Comparison of ENCODE assay signal across 9 cellular contexts in genomic region chr5:116068028-116068632, GRCh38. TPM values are rescaled to one million over a fixed set of nuclear protein-coding genes. Genes with fewer than 3 reads are reported as not detected.
A peak's percentile ranks its signal among the peaks of the same experiment; 100 is the strongest.
DNase-seq lines count a peak whose midpoint lies in the region; ATAC-seq, FAIRE-seq and TF ChIP-seq lines count a peak whose summit lies in the region.
"Had no signal": no experiment of that assay in that cellular context is flagged by ENCODE, and none has a peak within 500 bp of the region (broad histone marks: within the 10 kb centered on the region; RNA-seq: fewer than 3 reads in every experiment).

No MANE protein-coding gene starts in this region.

- H3K4me3 ChIP-seq in K562 (no peak overlapping the region), tibial artery (no peak overlapping the region)

- no peak for TF ChIP-seq EP300 in K562 (IDR thresholded peaks at IDR 0.05; ENCODE audit: low read length)

- TF ChIP-seq CTCF in K562 (IDR thresholded peaks at IDR 0.05 in 2 of 3, conservative IDR thresholded peaks at IDR 0.05 in 1 of 3; ENCODE audit: insufficient read depth in 2 of 3, low read depth in 1 of 3, low read length in 3 of 3), result peak; percentile 45 to 83 (median 47); a peak in 4 of 6 replicates
- peak; percentile 77 to 81 for TF ChIP-seq CTCF in tibial artery (IDR thresholded peaks at IDR 0.05)

- 0% methylated on average over 4 of the region's 4 CpGs for WGBS in K562 (ENCODE audit: insufficient coverage, low coverage, missing lambda C conversion rate)

- H3K9me1 ChIP-seq in K562 (ENCODE audit: control insufficient read depth, insufficient read depth, low read length), result no peaks in the 10 kb centered on the region

- H3K79me2 ChIP-seq in K562 (ENCODE audit: control insufficient read depth, insufficient read depth, low read length), result no peaks in the 10 kb centered on the region

- CTCF ChIA-PET in K562 (lab: Yijun Ruan, JAX; ENCODE audit: low intra/inter-chr PET ratio), result interaction anchor here (0.5 to 1.3 kb wide), 5 partner anchors 71 to 971 kb away, joined by 3 to 10 read pairs (median 3); no protein-coding TSS in a partner anchor

- H3K27me3 ChIP-seq in K562 (ENCODE audit: control insufficient read depth in 2 of 2, insufficient read depth in 2 of 2, low read length in 2 of 2) (peaks cover 0 to 6% of the 10 kb centered on the region in 2 experiments; a peak in 2 of 5 replicates), tibial artery (peaks cover 0 to 11% of the 10 kb centered on the region in 2 donors)

- H3K9ac ChIP-seq in K562 (ENCODE audit: insufficient read depth in 1 of 2, low read depth in 2 of 2, low read length in 2 of 2), result no peak overlapping the region

- H3K4me1 ChIP-seq in K562 (replicated peaks in 1 of 2; ENCODE audit: control insufficient read depth in 2 of 2, insufficient read depth in 2 of 2, low read length in 2 of 2), result no peaks in the 10 kb centered on the region
- no peaks in the 10 kb centered on the region for H3K4me1 ChIP-seq in tibial artery

- in situ Hi-C loops in K562 (cut with MboI), result no loop called here

- no peak overlapping the region for H3K4me3 Mint-ChIP-seq in activated T-cell treated with anti-CD3 and anti-CD28 coated beads, Interleukin-2, amount 50 U/mL, for 72 hours
- H3K4me3 Mint-ChIP-seq in activated T-cell treated with anti-CD3 and anti-CD28 coated beads, Interleukin-2, amount 50 U/mL, for 24 hours, result no peak overlapping the region

- POLR2A ChIA-PET in K562 (lab: Yijun Ruan, JAX), result interaction anchor here (0.6 to 0.9 kb wide), 4 partner anchors 9 to 714 kb away, joined by 3 to 4 read pairs (median 3); no protein-coding TSS in a partner anchor

- H3K36me3 ChIP-seq in K562 (ENCODE audit: control insufficient read depth, insufficient read depth, low read length) (no peaks in the 10 kb centered on the region), tibial artery (no peaks in the 10 kb centered on the region)

- no peaks in the 10 kb centered on the region for H3K36me3 Mint-ChIP-seq in activated T-cell treated with anti-CD3 and anti-CD28 coated beads, Interleukin-2, amount 50 U/mL, for 72 hours (ENCODE audit: insufficient read depth in 2 of 2)
- no peaks in the 10 kb centered on the region for H3K36me3 Mint-ChIP-seq in activated T-cell treated with anti-CD3 and anti-CD28 coated beads, Interleukin-2, amount 50 U/mL, for 24 hours (ENCODE audit: low read depth)

- no peak for ATAC-seq in activated T-cell treated with anti-CD3 and anti-CD28 coated beads, Interleukin-2, amount 50 U/mL, for 72 hours (replicated peaks in 1 of 2)
- ATAC-seq in K562, result peak; percentile 81

- peak; percentile 80 for FAIRE-seq in K562 (lab: Jason Lieb, UNC)

- no peaks in the 10 kb centered on the region for H3K9me3 Mint-ChIP-seq in activated T-cell treated with anti-CD3 and anti-CD28 coated beads, Interleukin-2, amount 50 U/mL, for 72 hours
- no peaks in the 10 kb centered on the region for H3K9me3 Mint-ChIP-seq in activated T-cell treated with anti-CD3 and anti-CD28 coated beads, Interleukin-2, amount 50 U/mL, for 24 hours

- peaks cover 32% of the 10 kb centered on the region for H3K27me3 Mint-ChIP-seq in activated T-cell treated with anti-CD3 and anti-CD28 coated beads, Interleukin-2, amount 50 U/mL, for 72 hours (ENCODE audit: low read depth)
- peaks cover 27% of the 10 kb centered on the region for H3K27me3 Mint-ChIP-seq in activated T-cell treated with anti-CD3 and anti-CD28 coated beads, Interleukin-2, amount 50 U/mL, for 24 hours

- TF ChIP-seq POLR2A in K562 (conservative IDR thresholded peaks at IDR 0.05), result no peak

- no peak overlapping the region for H3K27ac Mint-ChIP-seq in activated T-cell treated with anti-CD3 and anti-CD28 coated beads, Interleukin-2, amount 50 U/mL, for 72 hours
- H3K27ac Mint-ChIP-seq in activated T-cell treated with anti-CD3 and anti-CD28 coated beads, Interleukin-2, amount 50 U/mL, for 24 hours, result no peak overlapping the region

- no peaks in the 10 kb centered on the region for H4K20me1 ChIP-seq in K562 (replicated peaks; ENCODE audit: control insufficient read depth, insufficient read depth, low read length)

- H3K9me3 ChIP-seq in K562 (replicated peaks; ENCODE audit: control insufficient read depth, insufficient read depth, low read depth, low read length) (no peaks in the 10 kb centered on the region; the same call in 1 of the 2 replicates), tibial artery (no peaks in the 10 kb centered on the region)

- no peak overlapping the region for H2AFZ ChIP-seq in K562 (ENCODE audit: low read depth, low read length)

- TF ChIP-seq RAD21 in K562 (CRISPR knock-in tag; conservative IDR thresholded peaks at IDR 0.05 in 1 of 2, IDR thresholded peaks at IDR 0.05 in 1 of 2), result peak; percentile 85 to 86

- BruUV-seq in K562 (replicated peaks; lab: Mats Ljungman, UMichigan), result no TSS peak

- DNase-seq in activated T-cell treated with anti-CD3 and anti-CD28 coated beads, Interleukin-2, amount 50 U/mL, for 72 hours, result peak; percentile 27 to 39
- DNase-seq in activated T-cell treated with anti-CD3 and anti-CD28 coated beads, Interleukin-2, amount 50 U/mL, for 24 hours, result no peak
- DNase-seq in HCEC 1CT (peak; percentile 42), NCI-H226 (peak; percentile 16), K562 (ENCODE audit: extremely low read depth in 1 of 4, low spot score in 3 of 4) (peak; percentile 29 to 74 (median 36)), kidney glomerular epithelial cell (lab: John Stamatoyannopoulos, UW) (peak; percentile 22), tibial artery (no peak), COLO829 (ENCODE audit: low spot score) (no peak)

- no peaks in the 10 kb centered on the region for H3K4me1 Mint-ChIP-seq in activated T-cell treated with anti-CD3 and anti-CD28 coated beads, Interleukin-2, amount 50 U/mL, for 72 hours (ENCODE audit: low read depth)
- H3K4me1 Mint-ChIP-seq in activated T-cell treated with anti-CD3 and anti-CD28 coated beads, Interleukin-2, amount 50 U/mL, for 24 hours (ENCODE audit: low read depth), result peaks cover 2% of the 10 kb centered on the region

- intact Hi-C loops in K562 (cut with micrococcal nuclease), result loop anchor here (1.0 to 10.0 kb wide), 6 partner anchors 93 to 761 kb away; no protein-coding TSS in a partner anchor
- intact Hi-C loops in tibial artery (cut with DNase I; ENCODE audit: low total_unique reads), result no loop called here

- H3K27ac ChIP-seq in K562 (ENCODE audit: extremely low read depth, low read depth, low read length), result no peak overlapping the region
- no peak overlapping the region for H3K27ac ChIP-seq in tibial artery
- H3K27ac ChIP-seq: epithelial cell of prostate had no signal

- H3K4me2 ChIP-seq in K562 (ENCODE audit: insufficient read depth, low read length), result no peak overlapping the region

TF ChIP-seq in K562, 482 proteins besides CTCF, POLR2A, EP300 and RAD21 (continues in another document):
- no peak for TF ChIP-seq ELF4 (CRISPR knock-in tag; IDR thresholded peaks at IDR 0.05)

RNA-seq across cellular contexts. Expression of gene COMMD10, which starts 16.7 kb away (rescaled TPM):
- 10 to 100 TPM; 21.9 to 22.9 TPM for total RNA-seq in activated T-cell treated with anti-CD3 and anti-CD28 coated beads, Interleukin-2, amount 50 U/mL, for 72 hours
- 37.2 and 47.8 TPM in 2 replicates for total RNA-seq in K562 (2011; cell fraction: chromatin; rRNA removed; ENCODE audit: low replicate concordance)
- 16.3 and 18.2 TPM in 2 replicates for total RNA-seq in K562 (2011; cell fraction: nucleolus; rRNA removed)
- total RNA-seq in K562 (2011; cell fraction: nucleoplasm; rRNA removed), result 15.5 and 20.3 TPM in 2 replicates
- total RNA-seq in K562 (2014; rRNA removed) (17.9 and 30.9 TPM in 2 replicates), K562 (2014; rRNA removed; fragmentation: Illumina TruSeq; extraction: Trizol) (32.5 and 35.7 TPM in 2 replicates), K562 (2015; rRNA removed; fragmentation: Illumina TruSeq; extraction: Trizol) (25.2 and 30.8 TPM in 2 replicates), K562 (2021) (18.7 and 24.1 TPM in 2 replicates)
- polyA plus RNA-seq in K562 (2011; rRNA removed) (20.4 and 28.0 TPM in 2 replicates), K562 (2014; fragmentation: Illumina TruSeq; extraction: Trizol) (23.3 and 24.8 TPM in 2 replicates), K562 (2014; fragmentation: Nextera tagmentation; extraction: Ambion mirVana) (100 to 1,000 TPM in 1 of 2 experiments, 10 to 100 TPM in 1; 85.9 to 101 TPM), K562 (2014; rRNA removed) (23.3 and 24.1 TPM in 2 replicates)
- 3.2 and 10.3 TPM in 2 replicates for polyA plus RNA-seq in K562 (2011; cell fraction: cytosol; rRNA removed)
- polyA plus RNA-seq in K562 (2011; cell fraction: nucleus; rRNA removed), result 24.0 and 27.4 TPM in 2 replicates
- 19.1 and 19.4 TPM in 2 replicates for polyA plus RNA-seq in K562 (2012)
- polyA minus RNA-seq in K562 (2011; rRNA and poly(A)+ RNA removed), result 18.8 and 24.0 TPM in 2 replicates
- 1.9 and 7.2 TPM in 2 replicates for polyA minus RNA-seq in K562 (2011; cell fraction: cytosol; rRNA and poly(A)+ RNA removed)
- polyA minus RNA-seq in K562 (2011; cell fraction: nucleus; rRNA and poly(A)+ RNA removed), result 30.7 and 44.8 TPM in 2 replicates

RNA-seq across cellular contexts. Expression of gene ARL14EPL, which starts 35.9 kb away (rescaled TPM):
- not detected for total RNA-seq in activated T-cell treated with anti-CD3 and anti-CD28 coated beads, Interleukin-2, amount 50 U/mL, for 72 hours
- not detected in 2 replicates for total RNA-seq in K562 (2011; cell fraction: chromatin; rRNA removed; ENCODE audit: low replicate concordance)
- not detected in 2 replicates for total RNA-seq in K562 (2011; cell fraction: nucleolus; rRNA removed)
- total RNA-seq in K562 (2011; cell fraction: nucleoplasm; rRNA removed), result not detected in 2 replicates
- total RNA-seq in K562 (2014; rRNA removed) (not detected in 2 replicates), K562 (2014; rRNA removed; fragmentation: Illumina TruSeq; extraction: Trizol) (0.10 TPM in 1 of 2 replicates, not detected in the other), K562 (2015; rRNA removed; fragmentation: Illumina TruSeq; extraction: Trizol) (not detected in 2 replicates), K562 (2021) (0.09 and 0.20 TPM in 2 replicates)
- polyA plus RNA-seq in K562 (2011; rRNA removed) (0.07 TPM in 1 of 2 replicates, not detected in the other), K562 (2014; fragmentation: Illumina TruSeq; extraction: Trizol) (not detected in 2 replicates), K562 (2014; fragmentation: Nextera tagmentation; extraction: Ambion mirVana) (under 1 TPM; 0.06 to 0.14 TPM), K562 (2014; rRNA removed) (0.20 TPM in 1 of 2 replicates, not detected in the other)
- not detected in 2 replicates for polyA plus RNA-seq in K562 (2011; cell fraction: cytosol; rRNA removed)
- not detected in 2 replicates for polyA plus RNA-seq in K562 (2011; cell fraction: nucleus; rRNA removed)
- polyA plus RNA-seq in K562 (2012), result not detected in 2 replicates
- polyA minus RNA-seq in K562 (2011; rRNA and poly(A)+ RNA removed), result not detected in 2 replicates
- polyA minus RNA-seq in K562 (2011; cell fraction: cytosol; rRNA and poly(A)+ RNA removed), result not detected in 2 replicates
- polyA minus RNA-seq in K562 (2011; cell fraction: nucleus; rRNA and poly(A)+ RNA removed), result not detected in 2 replicates

Comparison
In these comparisons a context has a peak if more than half of its experiments do, and no peak if none do; other contexts are left out.
1. DNase-seq: peak in activated T-cell treated with anti-CD3 and anti-CD28 coated beads, Interleukin-2, amount 50 U/mL, for 72 hours (2 of 2), HCEC 1CT (single experiment), NCI-H226 (single experiment), K562 (4 of 4) and kidney glomerular epithelial cell (single experiment); none in activated T-cell treated with anti-CD3 and anti-CD28 coated beads, Interleukin-2, amount 50 U/mL, for 24 hours (single experiment), tibial artery (0 of 2) and COLO829 (single experiment).